Comparison of ENCODE assay signal across 7 cellular contexts in genomic region chr7:51701935-51702334, GRCh38.
"Had no signal": no experiment of that assay in that cellular context is flagged by ENCODE, and none has a peak within 500 bp of the region (broad histone marks: within the 10 kb centered on the region; RNA-seq: fewer than 3 reads in every experiment).

No MANE protein-coding gene starts in this region.

- H3K4me3 ChIP-seq: GM12878 had no signal

- DNase-seq: GDM1, GF-D8 had no signal

- FAIRE-seq: GM12878, GM12891, GM12892, GM18507, GM19239 had no signal
